In the genomic region with DNA sequence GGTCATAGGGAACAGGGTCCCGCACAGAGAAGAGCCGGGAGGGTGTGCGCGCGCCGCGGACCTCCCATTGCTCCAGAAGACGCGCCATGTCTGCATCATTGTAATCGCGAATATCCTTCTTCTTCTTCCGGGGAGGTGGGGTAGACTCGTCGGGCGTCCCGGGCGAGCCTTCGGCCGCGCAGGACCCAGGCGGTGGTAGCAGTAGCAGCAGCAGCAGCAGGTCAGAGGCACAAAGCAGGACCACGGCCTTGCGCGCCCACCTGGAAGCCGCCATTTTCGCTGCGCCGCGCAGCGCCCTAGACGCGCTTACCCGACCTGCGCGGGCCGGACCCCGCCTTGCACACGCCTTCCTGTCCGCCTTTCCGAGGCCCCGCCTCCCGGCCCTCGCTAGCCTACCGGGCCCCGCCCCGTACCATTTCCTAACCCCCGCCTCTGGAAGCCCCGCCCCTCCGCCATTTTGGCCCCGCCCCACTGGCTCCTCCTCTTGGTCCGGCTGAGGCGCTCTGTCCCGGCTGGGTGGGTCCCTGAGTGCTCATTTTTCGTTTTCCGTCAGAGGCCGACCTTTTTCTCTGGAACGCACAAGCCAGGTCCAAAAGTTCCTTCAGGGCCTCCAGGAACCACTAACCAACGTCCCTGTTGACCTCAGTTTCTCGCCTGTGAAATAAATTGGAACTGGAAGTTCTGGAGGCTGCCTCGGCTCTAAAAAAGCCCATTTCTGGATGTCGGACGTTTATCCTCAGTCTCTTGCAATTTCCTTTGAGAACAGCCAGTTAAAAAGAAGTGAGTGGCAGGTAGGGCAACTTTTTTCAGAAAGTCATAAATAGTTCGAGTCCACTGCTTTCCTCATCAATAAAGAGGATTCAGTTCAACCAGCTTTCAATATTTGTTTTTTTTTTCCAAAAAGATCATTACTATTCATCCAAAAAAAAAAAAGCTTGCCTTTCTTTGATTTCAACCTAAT, we compare ENCODE assay signal across 8 cellular contexts. TPM values are rescaled to one million over a fixed set of nuclear protein-coding genes. Genes with fewer than 3 reads are reported as not detected.
A peak's percentile ranks its signal among the peaks of the same experiment; 100 is the strongest.
DNase-seq lines count a peak whose midpoint lies in the region; ATAC-seq and TF ChIP-seq lines count a peak whose summit lies in the region.

A gene (minus strand): TSS at position 302 of the 961 bp plus-strand sequence. CDS start 28 bp downstream, at position 274.

- peaks cover 52% of the 10 kb centered on the region for H3K4me1 Mint-ChIP-seq in activated naive CD4-positive, alpha-beta T cell treated with anti-CD3 and anti-CD28 coated beads, Interleukin-2, amount 50 U/mL, for 24 hours

- peaks cover 54% of the 10 kb centered on the region for H3K4me1 ChIP-seq in suprapubic skin

- DNase-seq in GM10266 (ENCODE audit: extremely low spot score) = peak; percentile 96
- peak; percentile 88 for DNase-seq in NCI-H1092 treated with DMSO at 0.1 percent for 48 hours (lab: John Stamatoyannopoulos, UW)
- DNase-seq in globus pallidus (ENCODE audit: low spot score) = peak; percentile 98
- peak; percentile 96 for DNase-seq in occipital lobe (lab: John Stamatoyannopoulos, UW)
- peak; percentile 99 for DNase-seq in suprapubic skin (ENCODE audit: low spot score in 2 of 2)

- peak within 1 kb of the TSS; percentile 90 for H3K4me3 Mint-ChIP-seq in activated naive CD4-positive, alpha-beta T cell treated with anti-CD3 and anti-CD28 coated beads, Interleukin-2, amount 50 U/mL, for 24 hours

- H3K9me3 ChIP-seq in suprapubic skin = no peaks in the 10 kb centered on the region

- H3K9me3 Mint-ChIP-seq in activated naive CD4-positive, alpha-beta T cell treated with anti-CD3 and anti-CD28 coated beads, Interleukin-2, amount 50 U/mL, for 24 hours = no peaks in the 10 kb centered on the region

- TF ChIP-seq POLR2A in suprapubic skin (IDR thresholded peaks at IDR 0.05) = peak in 1 of 2 donors; percentile 86

- TF ChIP-seq EP300 in suprapubic skin (IDR thresholded peaks at IDR 0.05) = no peak

- H3K27ac Mint-ChIP-seq in activated naive CD4-positive, alpha-beta T cell treated with anti-CD3 and anti-CD28 coated beads, Interleukin-2, amount 50 U/mL, for 24 hours = peak within 1 kb of the TSS; percentile 94

- H3K36me3 ChIP-seq in suprapubic skin = no peaks in the 10 kb centered on the region

- peak within 1 kb of the TSS; percentile 95 for H3K4me3 ChIP-seq in suprapubic skin

- no peaks in the 10 kb centered on the region for H3K27me3 Mint-ChIP-seq in activated naive CD4-positive, alpha-beta T cell treated with anti-CD3 and anti-CD28 coated beads, Interleukin-2, amount 50 U/mL, for 24 hours

- peak; percentile 97 for ATAC-seq in HG02623 (IDR thresholded peaks at IDR 0.05; ENCODE audit: unreplicated experiment)
- ATAC-seq in SK-N-SH treated with all-trans-retinoic acid at 6 μM for 48 hours = peak; percentile 100

- WGBS in suprapubic skin = under 1% methylated on average over 59 of the region's 63 CpGs

- TF ChIP-seq CTCF in GM10266 (IDR thresholded peaks at IDR 0.05; ENCODE audit: control insufficient read depth, insufficient read depth, low read depth, missing control alignments) (no peak), suprapubic skin (IDR thresholded peaks at IDR 0.05) (no peak)

- H3K27me3 ChIP-seq in suprapubic skin = no peaks in the 10 kb centered on the region

- peak within 1 kb of the TSS; percentile 92 for H3K27ac ChIP-seq in suprapubic skin

- H3K36me3 Mint-ChIP-seq in activated naive CD4-positive, alpha-beta T cell treated with anti-CD3 and anti-CD28 coated beads, Interleukin-2, amount 50 U/mL, for 24 hours = peaks cover 4% of the 10 kb centered on the region

TF ChIP-seq in SK-N-SH treated with all-trans-retinoic acid at 6 μM for 48 hours, 23 proteins besides CTCF, POLR2A, EP300 and RAD21:
- TF ChIP-seq ZNF565 (CRISPR knock-in tag; conservative IDR thresholded peaks at IDR 0.05; ENCODE audit: low read depth) (no peak), SNAI2 (CRISPR knock-in tag; IDR thresholded peaks at IDR 0.05) (no peak), ZNF70 (CRISPR knock-in tag; IDR thresholded peaks at IDR 0.05) (no peak), BACH2 (CRISPR knock-in tag; IDR thresholded peaks at IDR 0.05; ENCODE audit: borderline replicate concordance) (no peak), ISL1 (CRISPR knock-in tag; IDR thresholded peaks at IDR 0.05) (no peak), RARB (CRISPR knock-in tag; IDR thresholded peaks at IDR 0.05) (no peak), ESRRG (CRISPR knock-in tag; IDR thresholded peaks at IDR 0.05) (no peak), GLIS3 (CRISPR knock-in tag; IDR thresholded peaks at IDR 0.05) (no peak), ZFP30 (CRISPR knock-in tag; IDR thresholded peaks at IDR 0.05) (no peak), ZFP3 (CRISPR knock-in tag; IDR thresholded peaks at IDR 0.05) (no peak), TCF4 (CRISPR knock-in tag; IDR thresholded peaks at IDR 0.05; ENCODE audit: borderline replicate concordance) (no peak), CSDC2 (CRISPR knock-in tag; IDR thresholded peaks at IDR 0.05) (no peak), OSR1 (CRISPR knock-in tag; IDR thresholded peaks at IDR 0.05) (no peak), ZC3H10 (CRISPR knock-in tag; IDR thresholded peaks at IDR 0.05) (no peak)
- TF ChIP-seq, protein P1, sequence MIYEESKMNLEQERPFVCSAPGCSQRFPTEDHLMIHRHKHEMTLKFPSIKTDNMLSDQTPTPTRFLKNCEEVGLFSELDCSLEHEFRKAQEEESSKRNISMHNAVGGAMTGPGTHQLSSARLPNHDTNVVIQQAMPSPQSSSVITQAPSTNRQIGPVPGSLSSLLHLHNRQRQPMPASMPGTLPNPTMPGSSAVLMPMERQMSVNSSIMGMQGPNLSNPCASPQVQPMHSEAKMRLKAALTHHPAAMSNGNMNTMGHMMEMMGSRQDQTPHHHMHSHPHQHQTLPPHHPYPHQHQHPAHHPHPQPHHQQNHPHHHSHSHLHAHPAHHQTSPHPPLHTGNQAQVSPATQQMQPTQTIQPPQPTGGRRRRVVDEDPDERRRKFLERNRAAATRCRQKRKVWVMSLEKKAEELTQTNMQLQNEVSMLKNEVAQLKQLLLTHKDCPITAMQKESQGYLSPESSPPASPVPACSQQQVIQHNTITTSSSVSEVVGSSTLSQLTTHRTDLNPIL (CRISPR knock-in tag; IDR thresholded peaks at IDR 0.05; ENCODE audit: low read depth) = no peak
- TF ChIP-seq, protein P2, sequence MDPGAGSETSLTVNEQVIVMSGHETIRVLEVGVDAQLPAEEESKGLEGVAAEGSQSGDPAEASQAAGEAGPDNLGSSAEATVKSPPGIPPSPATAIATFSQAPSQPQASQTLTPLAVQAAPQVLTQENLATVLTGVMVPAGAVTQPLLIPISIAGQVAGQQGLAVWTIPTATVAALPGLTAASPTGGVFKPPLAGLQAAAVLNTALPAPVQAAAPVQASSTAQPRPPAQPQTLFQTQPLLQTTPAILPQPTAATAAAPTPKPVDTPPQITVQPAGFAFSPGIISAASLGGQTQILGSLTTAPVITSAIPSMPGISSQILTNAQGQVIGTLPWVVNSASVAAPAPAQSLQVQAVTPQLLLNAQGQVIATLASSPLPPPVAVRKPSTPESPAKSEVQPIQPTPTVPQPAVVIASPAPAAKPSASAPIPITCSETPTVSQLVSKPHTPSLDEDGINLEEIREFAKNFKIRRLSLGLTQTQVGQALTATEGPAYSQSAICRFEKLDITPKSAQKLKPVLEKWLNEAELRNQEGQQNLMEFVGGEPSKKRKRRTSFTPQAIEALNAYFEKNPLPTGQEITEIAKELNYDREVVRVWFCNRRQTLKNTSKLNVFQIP (CRISPR knock-in tag; IDR thresholded peaks at IDR 0.05; ENCODE audit: borderline replicate concordance, low read depth) = no peak

RNA-seq across cellular contexts. Expression of the gene that starts here (rescaled TPM):
- total RNA-seq in occipital lobe (14.7 TPM), suprapubic skin (10 to 100 TPM; 14.1 to 38.2 (median 24.7) TPM)

Comparison
In these comparisons a context has a peak if more than half of its experiments do, and no peak if none do; other contexts are left out.
1. Peak in every context shown above with its lines: DNase-seq, ATAC-seq, H3K4me3 ChIP-seq and H3K27ac ChIP-seq.